In the genomic region with DNA sequence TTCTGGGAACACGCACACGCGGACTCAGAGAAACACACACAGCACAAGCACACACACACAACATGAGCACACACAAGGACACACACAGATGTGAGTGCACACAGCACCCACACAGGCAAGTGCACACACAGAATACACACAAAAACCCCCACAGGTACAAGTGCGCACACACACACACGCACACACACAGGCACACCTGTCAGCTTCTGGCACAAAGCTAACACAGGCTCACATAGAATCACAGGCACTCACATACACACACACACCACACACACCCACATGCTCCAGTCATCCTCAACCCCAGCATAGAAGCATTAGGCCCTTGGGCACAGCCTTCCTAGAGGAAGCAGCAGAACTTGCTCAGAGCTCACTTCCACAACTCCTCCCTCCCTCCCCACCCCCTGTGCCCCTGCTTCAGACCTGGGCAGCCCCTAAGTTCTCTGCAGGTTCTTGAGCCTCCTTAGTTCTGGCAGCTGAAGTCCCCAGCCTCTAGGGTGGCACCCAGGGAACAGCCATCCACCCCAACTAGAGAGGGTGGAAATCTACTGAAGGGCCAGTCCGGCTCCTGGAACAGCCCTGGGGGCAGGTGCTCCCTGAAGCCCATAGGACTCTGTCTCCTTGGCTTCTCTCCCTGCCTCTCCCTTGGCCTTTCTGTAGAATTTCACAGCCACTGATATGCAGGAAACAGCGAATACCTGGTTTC, we compare ENCODE assay signal across 1 cellular context.
TF ChIP-seq lines count a peak whose summit lies in the region.

No MANE protein-coding gene starts in this region.

TF ChIP-seq in H1, 55 proteins besides CTCF, POLR2A, EP300 and RAD21:
- TF ChIP-seq BACH1 (IDR thresholded peaks at IDR 0.05; ENCODE audit: low read length) (no peak), MAFK (IDR thresholded peaks at IDR 0.05; ENCODE audit: low read depth, low read length) (no peak), CHD2 (IDR thresholded peaks at IDR 0.05; ENCODE audit: low read length) (no peak), TEAD4 (IDR thresholded peaks at IDR 0.05; ENCODE audit: low read depth, low read length) (no peak), FOSL1 (IDR thresholded peaks at IDR 0.05; ENCODE audit: insufficient read depth, low read depth, low read length) (no peak), TAF7 (optimal IDR thresholded peaks at IDR 0.05; ENCODE audit: borderline replicate concordance, low read depth, low read length) (no peak), BCL11A (IDR thresholded peaks at IDR 0.05; ENCODE audit: low read depth in 2 of 2, low read length in 2 of 2) (no peak), RFX5 (IDR thresholded peaks at IDR 0.05; ENCODE audit: borderline replicate concordance, low read depth, low read length) (no peak), SIX5 (IDR thresholded peaks at IDR 0.05; ENCODE audit: low read depth, low read length) (no peak), ZNF274 (IDR thresholded peaks at IDR 0.05; ENCODE audit: borderline replicate concordance, extremely low read depth, low read length) (no peak), JUND (IDR thresholded peaks at IDR 0.05; ENCODE audit: low read length) (no peak), HDAC2 (IDR thresholded peaks at IDR 0.05; ENCODE audit: borderline replicate concordance in 1 of 2, low read depth in 2 of 2, low read length in 2 of 2) (no peak), TCF12 (IDR thresholded peaks at IDR 0.05; ENCODE audit: low read depth, low read length) (no peak), RNF2 (IDR thresholded peaks at IDR 0.05; ENCODE audit: borderline replicate concordance, low read depth, low read length, missing control alignments, poor library complexity, severe bottlenecking) (no peak), POU5F1 (IDR thresholded peaks at IDR 0.05; ENCODE audit: low read depth, low read length) (no peak), CTBP2 (IDR thresholded peaks at IDR 0.05; ENCODE audit: borderline replicate concordance, insufficient read depth, insufficient read length, low read length) (no peak), SUZ12 (IDR thresholded peaks at IDR 0.05; ENCODE audit: low read length) (no peak), SIN3A (conservative IDR thresholded peaks at IDR 0.05 in 1 of 2, IDR thresholded peaks at IDR 0.05 in 1 of 2; ENCODE audit: low read depth in 1 of 2, low read length in 2 of 2) (no peak)
